In the genomic region with DNA sequence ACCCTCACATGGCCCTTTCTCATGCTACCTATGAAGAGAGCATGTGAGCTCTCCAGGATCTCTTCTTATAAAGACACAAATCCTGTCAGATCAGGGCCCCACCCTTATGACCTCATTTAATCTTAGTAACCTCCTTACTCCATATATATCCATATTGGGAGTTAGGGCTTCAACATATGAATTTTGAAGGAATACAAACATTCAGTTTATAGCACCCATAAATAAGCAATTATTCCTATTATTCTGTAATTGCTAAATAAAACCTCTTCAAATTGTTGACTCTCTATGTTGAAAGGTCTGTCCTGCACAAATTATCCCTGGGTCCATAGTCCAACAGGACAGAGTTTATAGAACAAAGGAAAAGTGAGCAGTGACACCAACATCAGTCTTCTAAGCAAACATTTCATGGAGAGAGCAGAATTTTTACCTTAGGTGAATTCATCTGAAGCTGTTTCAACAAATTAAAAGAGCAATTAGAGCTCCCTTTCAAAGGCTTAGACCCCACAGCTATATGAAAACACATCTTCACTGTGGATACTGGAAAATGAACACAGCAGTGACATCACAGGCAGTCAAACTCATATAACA, we compare ENCODE assay signal across 1 cellular context.
TF ChIP-seq lines count a peak whose summit lies in the region.

No MANE protein-coding gene starts in this region.

TF ChIP-seq in HEK293, 187 proteins besides CTCF, POLR2A, EP300 and RAD21:
- TF ChIP-seq ZNF549 (tag by site-specific recombination; IDR thresholded peaks at IDR 0.05) (0 out of 2 replicates have a peak, but pooled peaks have one; percentile 5), ZNF707 (tag by site-specific recombination; IDR thresholded peaks at IDR 0.05) (no peak), FEZF1 (tag by site-specific recombination; IDR thresholded peaks at IDR 0.05) (peak; percentile 29)
- TF ChIP-seq, protein P1, sequence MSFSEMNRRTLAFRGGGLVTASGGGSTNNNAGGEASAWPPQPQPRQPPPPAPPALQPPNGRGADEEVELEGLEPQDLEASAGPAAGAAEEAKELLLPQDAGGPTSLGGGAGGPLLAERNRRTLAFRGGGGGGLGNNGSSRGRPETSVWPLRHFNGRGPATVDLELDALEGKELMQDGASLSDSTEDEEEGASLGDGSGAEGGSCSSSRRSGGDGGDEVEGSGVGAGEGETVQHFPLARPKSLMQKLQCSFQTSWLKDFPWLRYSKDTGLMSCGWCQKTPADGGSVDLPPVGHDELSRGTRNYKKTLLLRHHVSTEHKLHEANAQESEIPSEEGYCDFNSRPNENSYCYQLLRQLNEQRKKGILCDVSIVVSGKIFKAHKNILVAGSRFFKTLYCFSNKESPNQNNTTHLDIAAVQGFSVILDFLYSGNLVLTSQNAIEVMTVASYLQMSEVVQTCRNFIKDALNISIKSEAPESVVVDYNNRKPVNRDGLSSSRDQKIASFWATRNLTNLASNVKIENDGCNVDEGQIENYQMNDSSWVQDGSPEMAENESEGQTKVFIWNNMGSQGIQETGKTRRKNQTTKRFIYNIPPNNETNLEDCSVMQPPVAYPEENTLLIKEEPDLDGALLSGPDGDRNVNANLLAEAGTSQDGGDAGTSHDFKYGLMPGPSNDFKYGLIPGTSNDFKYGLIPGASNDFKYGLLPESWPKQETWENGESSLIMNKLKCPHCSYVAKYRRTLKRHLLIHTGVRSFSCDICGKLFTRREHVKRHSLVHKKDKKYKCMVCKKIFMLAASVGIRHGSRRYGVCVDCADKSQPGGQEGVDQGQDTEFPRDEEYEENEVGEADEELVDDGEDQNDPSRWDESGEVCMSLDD (tag by site-specific recombination; IDR thresholded peaks at IDR 0.05), result no peak
